ENCODE assay signal across 15 cellular contexts in the genomic region with DNA sequence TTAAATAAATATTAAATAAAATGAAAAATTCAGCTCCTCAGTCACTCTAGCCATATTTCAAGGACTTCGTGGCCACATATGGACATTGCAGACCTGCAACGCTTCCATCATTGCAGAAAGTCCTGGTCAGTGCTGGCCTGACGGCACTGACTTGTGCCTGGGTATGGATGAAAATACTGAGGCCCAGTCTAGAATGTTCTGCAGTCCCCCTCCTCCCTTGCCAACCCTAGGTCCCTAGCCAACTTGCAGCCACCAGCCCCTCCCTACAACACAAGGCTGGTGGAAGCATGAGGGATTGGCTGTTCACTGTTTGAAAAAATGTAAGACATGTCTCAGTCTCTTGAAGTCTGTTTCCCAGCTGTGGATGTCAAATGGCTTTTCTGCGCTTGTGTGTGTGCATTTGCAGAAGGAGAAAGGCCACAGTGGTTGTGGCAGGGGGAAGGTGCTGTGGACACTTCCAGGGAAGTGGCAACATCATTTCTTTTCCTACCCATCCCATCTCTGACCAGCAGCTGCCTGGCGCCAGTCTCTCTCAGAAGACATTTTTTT. TPM values are rescaled to one million over a fixed set of nuclear protein-coding genes. Genes with fewer than 3 reads are reported as not detected.
"Had no signal": no experiment of that assay in that cellular context is flagged by ENCODE, and none has a peak within 500 bp of the region (broad histone marks: within the 10 kb centered on the region; RNA-seq: fewer than 3 reads in every experiment).

No MANE protein-coding gene starts in this region.

- H3K27ac Mint-ChIP-seq: activated CD4-positive, alpha-beta T cell treated with anti-CD3 and anti-CD28 coated beads, Interleukin-2, amount 10 ng/mL, durations not matched to agents 24 days and 14 days; activated T-helper 1 cell treated with anti-CD3 and anti-CD28 coated beads, Interleukin-12 subunit alpha, Interleukin-12 subunit beta, Interleukin-2, Interleukin-4 antibody, amounts not matched to agents 30 ng/mL and 10 ng/mL and 1 ng/mL, durations not matched to agents 14 hours and 24 hours and 36 hours; endodermal cell; nephron progenitor cell; stimulated activated effector memory CD8-positive, alpha-beta T cell treated with anti-CD3 and anti-CD28 coated beads, Interleukin-12 subunit alpha, Interleukin-12 subunit beta, amount 100 ng/mL, for 72 hours; T-cell; WTC11 had no signal

- H3K4me3 Mint-ChIP-seq: activated CD4-positive, alpha-beta T cell treated with anti-CD3 and anti-CD28 coated beads, Interleukin-2, amount 10 ng/mL, durations not matched to agents 24 days and 14 days; activated T-helper 1 cell treated with anti-CD3 and anti-CD28 coated beads, Interleukin-12 subunit alpha, Interleukin-12 subunit beta, Interleukin-2, Interleukin-4 antibody, amounts not matched to agents 30 ng/mL and 10 ng/mL and 1 ng/mL, durations not matched to agents 14 hours and 24 hours and 36 hours; central memory CD8-positive, alpha-beta T cell; endodermal cell; nephron progenitor cell; stimulated activated effector memory CD8-positive, alpha-beta T cell treated with anti-CD3 and anti-CD28 coated beads, Interleukin-12 subunit alpha, Interleukin-12 subunit beta, amount 100 ng/mL, for 72 hours; T-cell; WTC11 had no signal

- H3K36me3 Mint-ChIP-seq: stimulated activated effector memory CD8-positive, alpha-beta T cell treated with anti-CD3 and anti-CD28 coated beads, Interleukin-12 subunit alpha, Interleukin-12 subunit beta, amount 100 ng/mL, for 72 hours; T-cell; WTC11 had no signal

- H3K4me3 ChIP-seq: heart left ventricle, ovary, skin epidermis had no signal

- H3K36me3 ChIP-seq: ovary had no signal

- H3K27me3 ChIP-seq: ovary had no signal

- H3K9me3 Mint-ChIP-seq: activated CD4-positive, alpha-beta T cell treated with anti-CD3 and anti-CD28 coated beads, Interleukin-2, amount 10 ng/mL, durations not matched to agents 24 days and 14 days; activated T-helper 1 cell treated with anti-CD3 and anti-CD28 coated beads, Interleukin-12 subunit alpha, Interleukin-12 subunit beta, Interleukin-2, Interleukin-4 antibody, amounts not matched to agents 30 ng/mL and 10 ng/mL and 1 ng/mL, durations not matched to agents 14 hours and 24 hours and 36 hours; central memory CD8-positive, alpha-beta T cell; endodermal cell; nephron progenitor cell; stimulated activated effector memory CD8-positive, alpha-beta T cell treated with anti-CD3 and anti-CD28 coated beads, Interleukin-12 subunit alpha, Interleukin-12 subunit beta, amount 100 ng/mL, for 72 hours; T-cell; WTC11 had no signal

- H3K9me3 ChIP-seq: heart left ventricle, ovary had no signal

- ATAC-seq: heart left ventricle; stimulated activated effector memory CD8-positive, alpha-beta T cell treated with anti-CD3 and anti-CD28 coated beads, Interleukin-12 subunit alpha, Interleukin-12 subunit beta, amount 100 ng/mL, for 72 hours; T-cell; WTC11 had no signal

- DNase-seq: activated CD4-positive, alpha-beta T cell treated with anti-CD3 and anti-CD28 coated beads, Interleukin-2, amount 10 ng/mL, durations not matched to agents 24 days and 14 days; activated naive CD4-positive, alpha-beta T cell treated with Interleukin-2 at 50 U/mL for 16 hours; dermis blood vessel endothelial cell; endodermal cell; erythroblast; heart left ventricle; nephron progenitor cell; substantia nigra; T-cell had no signal

RNA-seq across cellular contexts. Expression of a gene that starts 9.9 kb away (rescaled TPM):
- total RNA-seq: activated CD4-positive, alpha-beta T cell treated with anti-CD3 and anti-CD28 coated beads, Interleukin-2, amount 10 ng/mL, durations not matched to agents 24 days and 14 days; activated T-helper 1 cell treated with anti-CD3 and anti-CD28 coated beads, Interleukin-12 subunit alpha, Interleukin-12 subunit beta, Interleukin-2, Interleukin-4 antibody, amounts not matched to agents 30 ng/mL and 10 ng/mL and 1 ng/mL, durations not matched to agents 14 hours and 24 hours and 36 hours had no signal
